Comparison of ENCODE assay signal across 28 cellular contexts in genomic region chr12:96806272-96806671, GRCh38.
"Had no signal": no experiment of that assay in that cellular context is flagged by ENCODE, and none has a peak within 500 bp of the region (broad histone marks: within the 10 kb centered on the region; RNA-seq: fewer than 3 reads in every experiment).

No MANE protein-coding gene starts in this region.

- ATAC-seq: stimulated activated effector memory CD8-positive, alpha-beta T cell treated with anti-CD3 and anti-CD28 coated beads, Interleukin-12 subunit alpha, Interleukin-12 subunit beta, amount 100 ng/mL, for 72 hours; stimulated activated memory B cell treated with anti-CD40 and anti-IgM and Interleukin-4, amounts not matched to agents 10 μg/mL and 1 μg/mL and 100 μg/mL, for 72 hours; stimulated activated naive B cell treated with anti-CD40 and anti-IgM and Interleukin-4, amounts not matched to agents 10 μg/mL and 1 μg/mL and 100 μg/mL, for 72 hours; stimulated activated naive CD8-positive, alpha-beta T cell treated with anti-CD3 and anti-CD28 coated beads, Interleukin-15, amount 100 ng/mL, for 72 hours; stimulated activated naive CD8-positive, alpha-beta T cell treated with anti-CD3 and anti-CD28 coated beads, Interleukin-15, Interleukin-2, amounts not matched to agents 100 U/mL and 50 U/mL, for 24 hours; upper lobe of right lung had no signal

- H3K4me3 Mint-ChIP-seq: stimulated activated effector memory CD8-positive, alpha-beta T cell treated with anti-CD3 and anti-CD28 coated beads, Interleukin-12 subunit alpha, Interleukin-12 subunit beta, amount 100 ng/mL, for 72 hours; stimulated activated memory B cell treated with anti-CD40 and anti-IgM and Interleukin-4, amounts not matched to agents 10 μg/mL and 1 μg/mL and 100 μg/mL, for 72 hours; stimulated activated naive B cell treated with anti-CD40 and anti-IgM and Interleukin-4, amounts not matched to agents 10 μg/mL and 1 μg/mL and 100 μg/mL, for 72 hours; stimulated activated naive CD8-positive, alpha-beta T cell treated with anti-CD3 and anti-CD28 coated beads, Interleukin-15, amount 100 ng/mL, for 72 hours; stimulated activated naive CD8-positive, alpha-beta T cell treated with anti-CD3 and anti-CD28 coated beads, Interleukin-15, Interleukin-2, amounts not matched to agents 100 ng/mL and 50 ng/mL, for 24 hours; type B pancreatic cell had no signal

- H3K27ac ChIP-seq: stomach, suprapubic skin, testis, thoracic aorta, thyroid gland, tibial artery, tibial nerve, transverse colon, upper lobe of left lung, upper lobe of right lung, uterus, vagina had no signal

- H3K27me3 ChIP-seq: stomach, suprapubic skin, testis, thyroid gland, tibial artery, tibial nerve, transverse colon, upper lobe of left lung, upper lobe of right lung, uterus, vagina had no signal

- H3K27ac Mint-ChIP-seq: stimulated activated effector memory CD8-positive, alpha-beta T cell treated with anti-CD3 and anti-CD28 coated beads, Interleukin-12 subunit alpha, Interleukin-12 subunit beta, amount 100 ng/mL, for 72 hours; stimulated activated memory B cell treated with anti-CD40 and anti-IgM and Interleukin-4, amounts not matched to agents 10 μg/mL and 1 μg/mL and 100 μg/mL, for 72 hours; stimulated activated naive B cell treated with anti-CD40 and anti-IgM and Interleukin-4, amounts not matched to agents 10 μg/mL and 1 μg/mL and 100 μg/mL, for 72 hours; stimulated activated naive CD8-positive, alpha-beta T cell treated with anti-CD3 and anti-CD28 coated beads, Interleukin-15, amount 100 ng/mL, for 72 hours; stimulated activated naive CD8-positive, alpha-beta T cell treated with anti-CD3 and anti-CD28 coated beads, Interleukin-15, Interleukin-2, amounts not matched to agents 100 ng/mL and 50 ng/mL, for 24 hours; type B pancreatic cell had no signal

- H3K36me3 ChIP-seq: stomach, suprapubic skin, thoracic aorta, thyroid gland, tibial artery, tibial nerve, transverse colon, upper lobe of left lung, upper lobe of right lung, uterus, vagina had no signal

- H3K4me1 Mint-ChIP-seq: stimulated activated effector memory CD8-positive, alpha-beta T cell treated with anti-CD3 and anti-CD28 coated beads, Interleukin-12 subunit alpha, Interleukin-12 subunit beta, amount 100 ng/mL, for 72 hours; stimulated activated memory B cell treated with anti-CD40 and anti-IgM and Interleukin-4, amounts not matched to agents 10 μg/mL and 1 μg/mL and 100 μg/mL, for 72 hours; stimulated activated naive B cell treated with anti-CD40 and anti-IgM and Interleukin-4, amounts not matched to agents 10 μg/mL and 1 μg/mL and 100 μg/mL, for 72 hours; stimulated activated naive CD8-positive, alpha-beta T cell treated with anti-CD3 and anti-CD28 coated beads, Interleukin-15, amount 100 ng/mL, for 72 hours had no signal

- DNase-seq: stimulated activated CD4-positive, alpha-beta T cell treated with anti-CD3 and anti-CD28 coated beads, Interleukin-2, amount 100 ng/mL, for 48 hours; stimulated activated CD4-positive, alpha-beta T cell treated with anti-CD3 and anti-CD28 coated beads, Interleukin-4, amount 100 ng/mL, for 1 hour; stimulated activated CD4-positive, alpha-beta T cell treated with anti-CD3 and anti-CD28 coated beads, Interleukin-4, amount 100 ng/mL, for 24 hours; stimulated activated CD4-positive, alpha-beta T cell treated with anti-CD3 and anti-CD28 coated beads, Interleukin-4, amount 100 ng/mL, for 4 hours; stimulated activated CD8-positive, alpha-beta memory T cell treated with anti-CD3 and anti-CD28 coated beads, Interleukin-4, amount 100 ng/mL, for 48 hours; stimulated activated naive B cell treated with anti-CD40 and anti-IgM and Interleukin-4, amounts not matched to agents 10 μg/mL and 1 μg/mL and 100 μg/mL, for 72 hours; stimulated activated naive CD4-positive, alpha-beta T cell; stimulated activated naive CD4-positive, alpha-beta T cell treated with Interleukin-2 at 50 U/mL for 16 hours; stimulated activated naive CD8-positive, alpha-beta T cell treated with anti-CD3 and anti-CD28 coated beads, Interleukin-15, amount 100 ng/mL, for 72 hours; stimulated activated naive CD8-positive, alpha-beta T cell treated with anti-CD3 and anti-CD28 coated beads, Interleukin-15, Interleukin-2, amounts not matched to agents 100 U/mL and 50 U/mL, for 24 hours; stomach; substantia nigra; testis; thyroid gland; tibial artery; transverse colon; trophoblast cell; upper lobe of left lung; upper lobe of right lung; uterus had no signal

- H3K36me3 Mint-ChIP-seq: stimulated activated effector memory CD8-positive, alpha-beta T cell treated with anti-CD3 and anti-CD28 coated beads, Interleukin-12 subunit alpha, Interleukin-12 subunit beta, amount 100 ng/mL, for 72 hours; stimulated activated memory B cell treated with anti-CD40 and anti-IgM and Interleukin-4, amounts not matched to agents 10 μg/mL and 1 μg/mL and 100 μg/mL, for 72 hours; stimulated activated naive B cell treated with anti-CD40 and anti-IgM and Interleukin-4, amounts not matched to agents 10 μg/mL and 1 μg/mL and 100 μg/mL, for 72 hours; type B pancreatic cell had no signal

- H3K4me1 ChIP-seq: stomach, suprapubic skin, testis, thyroid gland, tibial artery, tibial nerve, transverse colon, upper lobe of left lung, upper lobe of right lung, uterus, vagina had no signal

- H3K27me3 Mint-ChIP-seq: stimulated activated naive B cell treated with anti-CD40 and anti-IgM and Interleukin-4, amounts not matched to agents 10 μg/mL and 1 μg/mL and 100 μg/mL, for 72 hours; stimulated activated naive CD8-positive, alpha-beta T cell treated with anti-CD3 and anti-CD28 coated beads, Interleukin-15, amount 100 ng/mL, for 72 hours; stimulated activated naive CD8-positive, alpha-beta T cell treated with anti-CD3 and anti-CD28 coated beads, Interleukin-15, Interleukin-2, amounts not matched to agents 100 ng/mL and 50 ng/mL, for 24 hours; type B pancreatic cell had no signal

- H3K9me3 ChIP-seq: testis, thyroid gland, upper lobe of right lung, uterus, vagina had no signal

- H3K4me3 ChIP-seq: stomach, suprapubic skin, testis, thoracic aorta, thyroid gland, tibial artery, tibial nerve, transverse colon, upper lobe of left lung, upper lobe of right lung, uterus, vagina had no signal
